Comparison of ENCODE assay signal across 1 cellular context in the genomic region with DNA sequence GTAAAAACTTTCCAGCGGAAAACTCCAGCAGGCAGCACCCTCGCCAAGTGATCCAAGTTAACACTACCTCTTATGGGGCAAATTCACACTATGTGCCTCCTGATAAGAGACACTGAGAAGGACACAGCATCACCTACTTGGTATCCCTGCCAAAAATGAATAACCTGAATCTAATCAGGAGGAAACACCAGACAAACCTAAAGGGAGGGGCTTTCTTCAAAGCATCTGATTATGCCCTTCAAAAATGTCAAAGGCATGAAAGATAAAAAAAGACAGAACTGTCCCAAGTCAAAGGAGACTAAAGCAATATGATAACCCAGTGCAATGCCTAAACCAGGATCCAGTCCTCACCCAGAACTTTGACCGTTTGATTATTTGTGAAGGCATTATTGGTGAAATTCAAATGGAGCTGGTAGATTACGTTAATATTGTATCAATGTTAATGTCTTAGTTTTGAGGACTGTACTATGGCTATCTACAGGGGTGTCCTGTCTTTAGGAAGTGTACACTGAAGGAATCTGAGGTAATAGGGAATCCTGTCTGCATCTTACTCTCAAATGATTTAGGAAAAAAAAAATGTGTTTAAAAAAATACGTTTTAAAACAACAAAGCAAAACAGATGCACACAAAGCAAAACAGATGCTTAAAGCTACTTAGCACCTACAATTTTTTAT.
A peak's percentile ranks its signal among the peaks of the same experiment; 100 is the strongest.
TF ChIP-seq lines count a peak whose summit lies in the region.

No MANE protein-coding gene starts in this region.

TF ChIP-seq in K562, 482 proteins besides CTCF, POLR2A, EP300 and RAD21 (continued from another document and continues in another):
- TF ChIP-seq, protein P1, sequence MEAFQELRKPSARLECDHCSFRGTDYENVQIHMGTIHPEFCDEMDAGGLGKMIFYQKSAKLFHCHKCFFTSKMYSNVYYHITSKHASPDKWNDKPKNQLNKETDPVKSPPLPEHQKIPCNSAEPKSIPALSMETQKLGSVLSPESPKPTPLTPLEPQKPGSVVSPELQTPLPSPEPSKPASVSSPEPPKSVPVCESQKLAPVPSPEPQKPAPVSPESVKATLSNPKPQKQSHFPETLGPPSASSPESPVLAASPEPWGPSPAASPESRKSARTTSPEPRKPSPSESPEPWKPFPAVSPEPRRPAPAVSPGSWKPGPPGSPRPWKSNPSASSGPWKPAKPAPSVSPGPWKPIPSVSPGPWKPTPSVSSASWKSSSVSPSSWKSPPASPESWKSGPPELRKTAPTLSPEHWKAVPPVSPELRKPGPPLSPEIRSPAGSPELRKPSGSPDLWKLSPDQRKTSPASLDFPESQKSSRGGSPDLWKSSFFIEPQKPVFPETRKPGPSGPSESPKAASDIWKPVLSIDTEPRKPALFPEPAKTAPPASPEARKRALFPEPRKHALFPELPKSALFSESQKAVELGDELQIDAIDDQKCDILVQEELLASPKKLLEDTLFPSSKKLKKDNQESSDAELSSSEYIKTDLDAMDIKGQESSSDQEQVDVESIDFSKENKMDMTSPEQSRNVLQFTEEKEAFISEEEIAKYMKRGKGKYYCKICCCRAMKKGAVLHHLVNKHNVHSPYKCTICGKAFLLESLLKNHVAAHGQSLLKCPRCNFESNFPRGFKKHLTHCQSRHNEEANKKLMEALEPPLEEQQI (IDR thresholded peaks at IDR 0.05), result 0 out of 2 replicates have a peak, but pooled peaks have one; percentile 15
- TF ChIP-seq TAL1 (IDR thresholded peaks at IDR 0.05) (peak; percentile 92), ZNF589 (CRISPR knock-in tag; IDR thresholded peaks at IDR 0.05; ENCODE audit: low read depth) (no peak), ARID1B (IDR thresholded peaks at IDR 0.05) (peak; percentile 97), RCOR1 (IDR thresholded peaks at IDR 0.05; ENCODE audit: borderline replicate concordance in 1 of 2, low read depth in 2 of 2, low read length in 2 of 2) (peak; percentile 69 to 96; a peak in 3 of 4 replicates), CREM (IDR thresholded peaks at IDR 0.05; ENCODE audit: low read depth) (peak; percentile 63), VEZF1 (CRISPR knock-in tag; IDR thresholded peaks at IDR 0.05) (peak; percentile 52), PHB2 (IDR thresholded peaks at IDR 0.05; ENCODE audit: low read depth) (peak; percentile 72; the same call in 1 of the 2 replicates), TCF7 (IDR thresholded peaks at IDR 0.05; ENCODE audit: borderline replicate concordance) (peak; percentile 73; the same call in 1 of the 2 replicates), ZKSCAN8 (CRISPR knock-in tag; IDR thresholded peaks at IDR 0.05) (0 out of 2 replicates have a peak, but pooled peaks have one; percentile 37), ZBTB5 (IDR thresholded peaks at IDR 0.05) (no peak), TEAD4 (IDR thresholded peaks at IDR 0.05; ENCODE audit: low read length) (peak; percentile 95), TEAD4 (CRISPR knock-in tag; IDR thresholded peaks at IDR 0.05; ENCODE audit: borderline replicate concordance) (no peak), TBL1XR1 (IDR thresholded peaks at IDR 0.05; ENCODE audit: low read length in 2 of 2) (peak; percentile 23 to 80; a peak in 3 of 4 replicates), L3MBTL2 (IDR thresholded peaks at IDR 0.05) (peak; percentile 18; the same call in 1 of the 2 replicates), NFE2 (IDR thresholded peaks at IDR 0.05; ENCODE audit: low read depth) (peak; percentile 30; the same call in 1 of the 2 replicates), ZMIZ1 (IDR thresholded peaks at IDR 0.05; ENCODE audit: low read depth in 2 of 2, low read length in 2 of 2) (peak in 1 of 2 experiments; percentile 63; a peak in 1 of 4 replicates), PTTG1 (tag; IDR thresholded peaks at IDR 0.05; ENCODE audit: low read depth) (no peak), SMARCC2 (IDR thresholded peaks at IDR 0.05; ENCODE audit: low read depth) (peak; percentile 86), ARNT (IDR thresholded peaks at IDR 0.05) (peak; percentile 49 to 82; a peak in 1 of 4 replicates), FOXK2 (conservative IDR thresholded peaks at IDR 0.05 in 1 of 2, IDR thresholded peaks at IDR 0.05 in 1 of 2; ENCODE audit: low read depth in 2 of 2) (peak in 1 of 2 experiments; percentile 41; a peak in 1 of 4 replicates), MEF2A (IDR thresholded peaks at IDR 0.05; ENCODE audit: control insufficient read depth, low read depth, low read length) (0 out of 2 replicates have a peak, but pooled peaks have one; percentile 26), CBFA2T2 (conservative IDR thresholded peaks at IDR 0.05) (peak; percentile 96), HDAC2 (IDR thresholded peaks at IDR 0.05) (peak; percentile 90), CBX1 (IDR thresholded peaks at IDR 0.05; ENCODE audit: low read depth) (no peak), JUND (IDR thresholded peaks at IDR 0.05; ENCODE audit: borderline replicate concordance, low read depth, low read length) (peak; percentile 43; the same call in 1 of the 2 replicates), JUND (tag; IDR thresholded peaks at IDR 0.05; ENCODE audit: borderline replicate concordance, low read depth, low read length) (peak; percentile 59; the same call in 2 of the 3 replicates), GATA2 (CRISPR knock-in tag; IDR thresholded peaks at IDR 0.05) (0 out of 2 replicates have a peak, but pooled peaks have one; percentile 31), ZKSCAN1 (IDR thresholded peaks at IDR 0.05; ENCODE audit: low read depth, low read length) (peak; percentile 91), MTA3 (IDR thresholded peaks at IDR 0.05; ENCODE audit: borderline replicate concordance) (peak; percentile 65; the same call in 1 of the 2 replicates), SOX6 (IDR thresholded peaks at IDR 0.05) (peak; percentile 83), FOSL1 (tag; conservative IDR thresholded peaks at IDR 0.05) (peak; percentile 54; the same call in 1 of the 2 replicates), KDM1A (IDR thresholded peaks at IDR 0.05) (peak; percentile 81 to 84)
- TF ChIP-seq, protein P2, sequence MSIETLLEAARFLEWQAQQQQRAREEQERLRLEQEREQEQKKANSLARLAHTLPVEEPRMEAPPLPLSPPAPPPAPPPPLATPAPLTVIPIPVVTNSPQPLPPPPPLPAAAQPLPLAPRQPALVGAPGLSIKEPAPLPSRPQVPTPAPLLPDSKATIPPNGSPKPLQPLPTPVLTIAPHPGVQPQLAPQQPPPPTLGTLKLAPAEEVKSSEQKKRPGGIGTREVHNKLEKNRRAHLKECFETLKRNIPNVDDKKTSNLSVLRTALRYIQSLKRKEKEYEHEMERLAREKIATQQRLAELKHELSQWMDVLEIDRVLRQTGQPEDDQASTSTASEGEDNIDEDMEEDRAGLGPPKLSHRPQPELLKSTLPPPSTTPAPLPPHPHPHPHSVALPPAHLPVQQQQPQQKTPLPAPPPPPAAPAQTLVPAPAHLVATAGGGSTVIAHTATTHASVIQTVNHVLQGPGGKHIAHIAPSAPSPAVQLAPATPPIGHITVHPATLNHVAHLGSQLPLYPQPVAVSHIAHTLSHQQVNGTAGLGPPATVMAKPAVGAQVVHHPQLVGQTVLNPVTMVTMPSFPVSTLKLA (conservative IDR thresholded peaks at IDR 0.05), result 0 out of 4 replicates have a peak, but pooled peaks of 1 of the 2 experiments have one; percentile 23
- TF ChIP-seq, protein P3, sequence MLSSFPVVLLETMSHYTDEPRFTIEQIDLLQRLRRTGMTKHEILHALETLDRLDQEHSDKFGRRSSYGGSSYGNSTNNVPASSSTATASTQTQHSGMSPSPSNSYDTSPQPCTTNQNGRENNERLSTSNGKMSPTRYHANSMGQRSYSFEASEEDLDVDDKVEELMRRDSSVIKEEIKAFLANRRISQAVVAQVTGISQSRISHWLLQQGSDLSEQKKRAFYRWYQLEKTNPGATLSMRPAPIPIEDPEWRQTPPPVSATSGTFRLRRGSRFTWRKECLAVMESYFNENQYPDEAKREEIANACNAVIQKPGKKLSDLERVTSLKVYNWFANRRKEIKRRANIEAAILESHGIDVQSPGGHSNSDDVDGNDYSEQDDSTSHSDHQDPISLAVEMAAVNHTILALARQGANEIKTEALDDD (IDR thresholded peaks at IDR 0.05), result peak; percentile 89
- TF ChIP-seq, protein P4, sequence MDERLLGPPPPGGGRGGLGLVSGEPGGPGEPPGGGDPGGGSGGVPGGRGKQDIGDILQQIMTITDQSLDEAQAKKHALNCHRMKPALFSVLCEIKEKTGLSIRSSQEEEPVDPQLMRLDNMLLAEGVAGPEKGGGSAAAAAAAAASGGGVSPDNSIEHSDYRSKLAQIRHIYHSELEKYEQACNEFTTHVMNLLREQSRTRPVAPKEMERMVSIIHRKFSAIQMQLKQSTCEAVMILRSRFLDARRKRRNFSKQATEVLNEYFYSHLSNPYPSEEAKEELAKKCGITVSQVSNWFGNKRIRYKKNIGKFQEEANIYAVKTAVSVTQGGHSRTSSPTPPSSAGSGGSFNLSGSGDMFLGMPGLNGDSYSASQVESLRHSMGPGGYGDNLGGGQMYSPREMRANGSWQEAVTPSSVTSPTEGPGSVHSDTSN (CRISPR knock-in tag; IDR thresholded peaks at IDR 0.05; ENCODE audit: low read depth), result no peak
- TF ChIP-seq, protein P4 (tag; conservative IDR thresholded peaks at IDR 0.05; ENCODE audit: low read depth), result peak; percentile 62
- TF ChIP-seq, protein P5, sequence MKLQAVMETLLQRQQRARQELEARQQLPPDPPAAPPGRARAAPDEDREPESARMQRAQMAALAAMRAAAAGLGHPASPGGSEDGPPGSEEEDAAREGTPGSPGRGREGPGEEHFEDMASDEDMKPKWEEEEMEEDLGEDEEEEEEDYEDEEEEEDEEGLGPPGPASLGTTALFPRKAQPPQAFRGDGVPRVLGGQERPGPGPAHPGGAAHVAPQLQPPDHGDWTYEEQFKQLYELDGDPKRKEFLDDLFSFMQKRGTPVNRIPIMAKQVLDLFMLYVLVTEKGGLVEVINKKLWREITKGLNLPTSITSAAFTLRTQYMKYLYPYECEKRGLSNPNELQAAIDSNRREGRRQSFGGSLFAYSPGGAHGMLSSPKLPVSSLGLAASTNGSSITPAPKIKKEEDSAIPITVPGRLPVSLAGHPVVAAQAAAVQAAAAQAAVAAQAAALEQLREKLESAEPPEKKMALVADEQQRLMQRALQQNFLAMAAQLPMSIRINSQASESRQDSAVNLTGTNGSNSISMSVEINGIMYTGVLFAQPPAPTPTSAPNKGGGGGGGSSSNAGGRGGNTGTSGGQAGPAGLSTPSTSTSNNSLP (IDR thresholded peaks at IDR 0.05; ENCODE audit: borderline replicate concordance, low read depth, low read length), result peak; percentile 63; the same call in 1 of the 2 replicates
